Comparison of ENCODE assay signal across 8 cellular contexts in the genomic region with DNA sequence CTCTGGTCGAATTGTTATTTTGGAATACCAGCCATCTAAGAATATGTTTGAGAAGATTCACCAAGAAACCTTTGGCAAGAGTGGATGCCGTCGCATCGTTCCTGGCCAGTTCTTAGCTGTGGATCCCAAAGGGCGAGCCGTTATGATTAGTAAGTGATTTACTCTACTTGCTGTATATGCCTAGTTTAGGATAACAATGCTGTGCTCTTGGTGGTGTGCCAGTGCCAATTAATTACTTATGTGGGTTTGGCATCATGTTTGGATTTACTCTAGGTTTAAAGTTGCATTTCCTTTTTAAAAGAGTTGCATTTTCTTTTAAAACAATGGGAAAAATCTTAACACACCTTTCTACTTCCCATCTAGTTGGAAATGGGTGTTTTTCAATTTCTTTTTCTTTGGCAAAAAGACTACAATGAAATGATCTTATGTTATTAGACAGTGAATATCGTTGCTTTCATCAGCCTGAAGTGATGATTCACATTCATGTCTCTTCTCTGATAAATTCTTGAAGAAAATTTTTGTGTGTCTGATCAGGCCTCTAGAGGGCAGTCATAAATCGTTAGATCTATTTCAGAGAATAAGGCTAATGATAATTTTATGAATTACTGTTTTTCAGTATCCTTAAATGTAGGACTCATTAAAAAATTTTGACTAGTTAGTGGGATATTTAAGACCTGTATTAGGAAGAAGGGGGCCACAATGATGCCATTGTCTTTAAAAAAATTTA. TPM values are rescaled to one million over a fixed set of nuclear protein-coding genes. Genes with fewer than 3 reads are reported as not detected.
A peak's percentile ranks its signal among the peaks of the same experiment; 100 is the strongest.
DNase-seq lines count a peak whose midpoint lies in the region; ATAC-seq and TF ChIP-seq lines count a peak whose summit lies in the region.

No MANE protein-coding gene starts in this region.

- H3K4me3 ChIP-seq in AG04449 (ENCODE audit: low read depth, low read length) (no peak overlapping the region), endodermal cell (ENCODE audit: low read length) (peak overlapping the region; percentile 3)

- no peaks in the 10 kb centered on the region for H3K9me3 ChIP-seq in endodermal cell (ENCODE audit: control insufficient read depth, low read length)

- TF ChIP-seq CTCF in AG04449 (IDR thresholded peaks at IDR 0.05; ENCODE audit: insufficient read depth, low read length, missing control alignments) (peak; percentile 35), endodermal cell (conservative IDR thresholded peaks at IDR 0.05) (peak; percentile 73), neural crest cell (conservative IDR thresholded peaks at IDR 0.05) (peak; percentile 70)

- H3K9me3 Mint-ChIP-seq in endodermal cell (no peaks in the 10 kb centered on the region), neural crest cell (no peaks in the 10 kb centered on the region)

- peaks cover 74% of the 10 kb centered on the region for H3K36me3 Mint-ChIP-seq in endodermal cell (ENCODE audit: low read depth)
- peaks cover 30% of the 10 kb centered on the region for H3K36me3 Mint-ChIP-seq in neural crest cell (ENCODE audit: low read depth)

- no peak for ATAC-seq in GM21381 (IDR thresholded peaks at IDR 0.05; ENCODE audit: unreplicated experiment)

- H3K27me3 Mint-ChIP-seq in endodermal cell (ENCODE audit: insufficient read depth) (no peaks in the 10 kb centered on the region), neural crest cell (ENCODE audit: low read depth) (no peaks in the 10 kb centered on the region)

- H3K27ac Mint-ChIP-seq in endodermal cell (peak overlapping the region; percentile 32), neural crest cell (ENCODE audit: unreplicated experiment) (no peak overlapping the region)

- H3K4me1 ChIP-seq in endodermal cell (ENCODE audit: control insufficient read depth, insufficient read depth, low read length): no peaks in the 10 kb centered on the region

- POLR2A ChIA-PET in AG04449 (lab: Yijun Ruan, JAX): interaction anchor here (0.7 kb wide), 1 partner anchor 151 kb away, joined by 3 read pairs; no protein-coding TSS in a partner anchor

- no peak overlapping the region for H3K9ac ChIP-seq in endodermal cell (ENCODE audit: extremely low read depth, low read length, poor library complexity, severe bottlenecking)

- H3K27me3 ChIP-seq in endodermal cell (ENCODE audit: control insufficient read depth, insufficient read depth, low read length, poor library complexity, severe bottlenecking): no peaks in the 10 kb centered on the region

- WGBS in endodermal cell (ENCODE audit: insufficient coverage in 1 of 2, insufficient read length in 1 of 2), 2 experiments: 95 to 96% methylated on average over 7 to 8 of the region's 8 CpGs

- DNase-seq in AG04449 (ENCODE audit: low read depth, low spot score) (no peak), GM04504 (ENCODE audit: low read depth) (peak; percentile 44), RKO (ENCODE audit: low spot score) (peak; percentile 82), endodermal cell (no peak), neural crest cell (ENCODE audit: low read depth, low spot score) (no peak), nucleus accumbens (lab: John Stamatoyannopoulos, UW) (no peak), midbrain (lab: John Stamatoyannopoulos, UW) (no peak)

- CTCF ChIA-PET in AG04449 (lab: Yijun Ruan, JAX): interaction anchor here (0.8 to 10.5 kb wide), 7 partner anchors 10 to 242 kb away, joined by 3 to 126 read pairs (median 4); no protein-coding TSS in a partner anchor

- H3K36me3 ChIP-seq in endodermal cell (ENCODE audit: control insufficient read depth, insufficient read depth, low read length): peaks cover 83% of the 10 kb centered on the region

- H3K4me3 Mint-ChIP-seq in endodermal cell (no peak overlapping the region), neural crest cell (peak overlapping the region; percentile 47)

- H3K4me1 Mint-ChIP-seq in endodermal cell (peaks cover 20% of the 10 kb centered on the region), neural crest cell (peaks cover 33% of the 10 kb centered on the region)

- no peak overlapping the region for H3K27ac ChIP-seq in endodermal cell (ENCODE audit: low read depth, low read length)

RNA-seq across cellular contexts. Expression of a gene that starts 5.6 kb away (rescaled TPM):
- total RNA-seq in endodermal cell (100 to 1,000 TPM; 479 to 484 TPM), neural crest cell (622 and 631 TPM in 2 replicates)
- polyA plus RNA-seq in endodermal cell (2013, experiment 1 of 2): 277 TPM
- 225 TPM for polyA plus RNA-seq in endodermal cell (2013, experiment 2 of 2)

RNA-seq across cellular contexts. Expression of a gene that starts 5.9 kb away (rescaled TPM):
- total RNA-seq in endodermal cell (10 to 100 TPM; 62.7 to 71.4 TPM), neural crest cell (81.2 and 82.7 TPM in 2 replicates)
- 45.1 TPM for polyA plus RNA-seq in endodermal cell (2013, experiment 1 of 2)
- polyA plus RNA-seq in endodermal cell (2013, experiment 2 of 2): 43.5 TPM

Comparison
In these comparisons a context has a peak if more than half of its experiments do, and no peak if none do; other contexts are left out.
1. DNase-seq: peak in GM04504 (single experiment) and RKO (single experiment); none in AG04449 (single experiment), endodermal cell (single experiment), neural crest cell (single experiment), nucleus accumbens (0 of 56) and midbrain (single experiment).
2. Peak in every context shown above with its lines, with median percentiles within 50 percentile points of each other: CTCF ChIP-seq.